18 cellular contexts compared by ENCODE assay signal in the genomic region with DNA sequence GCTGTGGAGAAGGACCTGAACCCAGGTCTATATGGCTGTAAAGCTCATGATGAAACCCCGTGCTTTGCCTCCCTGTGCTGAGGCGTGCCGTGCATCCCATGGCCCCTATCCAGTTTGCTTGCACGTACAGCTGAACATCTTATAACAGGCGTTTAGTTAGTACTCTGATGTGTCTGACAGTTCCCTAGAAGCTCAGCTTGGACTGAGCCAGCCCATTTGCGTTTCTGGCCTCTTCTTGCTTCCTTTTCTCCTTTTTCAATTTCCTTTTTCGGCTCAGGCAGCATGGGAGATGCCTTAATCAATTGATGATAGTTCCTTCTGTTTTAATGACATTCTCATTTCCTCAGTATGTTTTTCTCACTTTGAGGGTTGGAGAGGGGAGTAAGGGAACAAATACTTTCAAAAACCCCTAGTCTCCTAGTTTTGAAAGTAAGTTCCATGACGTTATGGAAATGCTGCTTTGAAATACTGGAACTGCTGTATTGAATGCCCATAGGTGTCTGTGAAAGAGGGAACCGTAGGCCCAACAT. TPM values are rescaled to one million over a fixed set of nuclear protein-coding genes. Genes with fewer than 3 reads are reported as not detected.
DNase-seq lines count a peak whose midpoint lies in the region; ATAC-seq and TF ChIP-seq lines count a peak whose summit lies in the region.
"Had no signal": no experiment of that assay in that cellular context is flagged by ENCODE, and none has a peak within 500 bp of the region (broad histone marks: within the 10 kb centered on the region; RNA-seq: fewer than 3 reads in every experiment).

No MANE protein-coding gene starts in this region.

- DNase-seq in PC-3 (no peak), epithelial cell of prostate (ENCODE audit: low read depth, low spot score) (no peak), myocyte (ENCODE audit: low read depth) (peak; percentile 11), upper lobe of right lung (no peak), ACHN (no peak)
- DNase-seq: activated CD8-positive, alpha-beta T cell treated with anti-CD3 and anti-CD28 coated beads, Interleukin-2, amount 10 ng/mL, durations not matched to agents 7 days and 5 days; activated effector memory CD4-positive, alpha-beta T cell treated with Interleukin-2 at 50 U/mL for 16 hours; effector CD4-positive, alpha-beta T cell; NCI-H1930; NCI-H748 treated with DMSO at 0.1 percent for 48 hours; stimulated activated CD4-positive, alpha-beta T cell treated with anti-CD3 and anti-CD28 coated beads, Interleukin-4, amount 100 ng/mL, for 24 hours had no signal

- no TSS peak for BruUV-seq in PC-3 (replicated peaks; lab: Mats Ljungman, UMichigan)

- in situ Hi-C loops in ACHN (cut with HindIII; ENCODE audit: low pct_ligation_motif_present, low pct_unique_long_range_greater_than_20kb, low sequenced_read_pairs), result no loop called here

- TF ChIP-seq CTCF in PC-3 (conservative IDR thresholded peaks at IDR 0.05; ENCODE audit: low read depth, low read length) (no peak), upper lobe of right lung (IDR thresholded peaks at IDR 0.05) (no peak)

- ATAC-seq in PC-3, result no peak
- no peak for ATAC-seq in upper lobe of right lung
- no peak for ATAC-seq in GM18511 (IDR thresholded peaks at IDR 0.05; ENCODE audit: unreplicated experiment)
- ATAC-seq in HG03025 (IDR thresholded peaks at IDR 0.05; ENCODE audit: low FRiP score, unreplicated experiment), result no peak
- ATAC-seq: activated CD8-positive, alpha-beta T cell treated with anti-CD3 and anti-CD28 coated beads, Interleukin-2, amount 10 ng/mL, durations not matched to agents 7 days and 5 days; GM23338; stimulated activated effector memory CD8-positive, alpha-beta T cell treated with anti-CD3 and anti-CD28 coated beads, Interleukin-12 subunit alpha, Interleukin-12 subunit beta, amount 100 ng/mL, for 72 hours had no signal

- intact Hi-C loops in PC-3 (cut with micrococcal nuclease) (loop anchor here (5.0 kb wide), 1 partner anchor 35 kb away; no protein-coding TSS in a partner anchor), upper lobe of right lung (cut with DNase I) (no loop called here)

- H3K79me2 ChIP-seq in PC-3 (ENCODE audit: low read length), result no peaks in the 10 kb centered on the region

- H3K9me2 ChIP-seq in PC-3 (replicated peaks; ENCODE audit: low read length), result no peaks in the 10 kb centered on the region

- no peaks in the 10 kb centered on the region for H3K36me3 ChIP-seq in PC-3 (ENCODE audit: low read depth, low read length)
- no peaks in the 10 kb centered on the region for H3K36me3 ChIP-seq in upper lobe of right lung
- H3K36me3 ChIP-seq: gastrocnemius medialis had no signal

- H3K4me2 ChIP-seq in PC-3 (ENCODE audit: low read length), result peak overlapping the region; percentile 26; the same call in 1 of the 2 replicates
- H3K4me2 ChIP-seq: GM23338 had no signal

- H3K9me3 ChIP-seq in PC-3 (ENCODE audit: low read length), result no peaks in the 10 kb centered on the region
- H3K9me3 ChIP-seq in upper lobe of right lung, result no peaks in the 10 kb centered on the region
- H3K9me3 ChIP-seq: body of pancreas, gastrocnemius medialis had no signal

- H3K4me3 ChIP-seq in PC-3 (ENCODE audit: low read length) (no peak overlapping the region), upper lobe of right lung (no peak overlapping the region)
- H3K4me3 ChIP-seq: body of pancreas, gastrocnemius medialis, GM23338 had no signal

- no peak overlapping the region for H3K9ac ChIP-seq in PC-3 (ENCODE audit: low read length)

- H3K4me1 ChIP-seq in PC-3 (ENCODE audit: insufficient read depth, low read length) (peaks cover 36% of the 10 kb centered on the region), upper lobe of right lung (peaks cover 16% of the 10 kb centered on the region)
- H3K4me1 ChIP-seq: body of pancreas had no signal

- no peak overlapping the region for H2AFZ ChIP-seq in PC-3 (ENCODE audit: low read length)
- H2AFZ ChIP-seq: GM23338 had no signal

- CTCF ChIA-PET in PC-3 (lab: Charles Lee), result no interaction called here

- POLR2A ChIA-PET in PC-3 (lab: Charles Lee; ENCODE audit: unreplicated experiment), result no interaction called here

- H4K20me1 ChIP-seq in PC-3 (ENCODE audit: low read length), result no peaks in the 10 kb centered on the region

- H3K27me3 ChIP-seq in PC-3 (ENCODE audit: low read length) (no peaks in the 10 kb centered on the region), upper lobe of right lung (no peaks in the 10 kb centered on the region)
- H3K27me3 ChIP-seq: body of pancreas, gastrocnemius medialis had no signal

- H3K27ac ChIP-seq in PC-3 (ENCODE audit: low read length), result peak overlapping the region; percentile 59; the same call in 1 of the 2 replicates
- H3K27ac ChIP-seq in epithelial cell of prostate, result peak overlapping the region; percentile 99
- H3K27ac ChIP-seq in upper lobe of right lung, result peak overlapping the region; percentile 61

- no peaks in the 10 kb centered on the region for H3F3A ChIP-seq in PC-3 (ENCODE audit: low read length, unreplicated experiment)

RNA-seq across cellular contexts. Expression of gene IL1RAP, which starts 18.8 kb away (rescaled TPM):
- total RNA-seq in PC-3 (2014; rRNA removed), result 5.0 and 13.4 TPM in 2 replicates
- total RNA-seq in myocyte, result 6.0 and 8.4 TPM in 2 replicates
- 21.9 TPM for polyA plus RNA-seq in myocyte (2012)
- total RNA-seq in upper lobe of right lung, result 34.6 TPM
- total RNA-seq: G401 had no signal
